ENCODE assay signal across 2 cellular contexts in the genomic region with DNA sequence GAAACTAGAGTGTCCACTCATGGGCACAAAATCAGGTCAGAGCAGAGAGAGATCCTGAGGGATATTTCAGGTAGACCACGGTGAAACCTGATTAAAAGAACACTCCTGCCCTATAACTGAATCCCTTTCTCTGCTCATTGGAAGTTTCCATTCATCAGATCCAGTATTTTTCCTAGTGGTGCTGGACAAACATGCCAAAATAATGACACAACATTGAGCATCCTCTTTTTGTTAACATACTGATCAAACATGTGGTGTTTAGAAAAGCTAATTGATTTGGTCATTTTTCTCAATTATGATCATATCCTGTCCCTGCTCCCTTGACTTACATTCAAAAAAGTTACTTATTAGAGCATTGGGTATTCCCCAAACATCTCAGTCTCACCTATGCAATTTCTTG.
TF ChIP-seq lines count a peak whose summit lies in the region.

No MANE protein-coding gene starts in this region.

TF ChIP-seq in SK-N-SH, 30 proteins besides CTCF, POLR2A, EP300 and RAD21 (continued from another document):
- TF ChIP-seq, protein P1, sequence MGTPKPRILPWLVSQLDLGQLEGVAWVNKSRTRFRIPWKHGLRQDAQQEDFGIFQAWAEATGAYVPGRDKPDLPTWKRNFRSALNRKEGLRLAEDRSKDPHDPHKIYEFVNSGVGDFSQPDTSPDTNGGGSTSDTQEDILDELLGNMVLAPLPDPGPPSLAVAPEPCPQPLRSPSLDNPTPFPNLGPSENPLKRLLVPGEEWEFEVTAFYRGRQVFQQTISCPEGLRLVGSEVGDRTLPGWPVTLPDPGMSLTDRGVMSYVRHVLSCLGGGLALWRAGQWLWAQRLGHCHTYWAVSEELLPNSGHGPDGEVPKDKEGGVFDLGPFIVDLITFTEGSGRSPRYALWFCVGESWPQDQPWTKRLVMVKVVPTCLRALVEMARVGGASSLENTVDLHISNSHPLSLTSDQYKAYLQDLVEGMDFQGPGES (IDR thresholded peaks at IDR 0.05; ENCODE audit: low read depth, low read length), result no peak
- TF ChIP-seq, protein P2, sequence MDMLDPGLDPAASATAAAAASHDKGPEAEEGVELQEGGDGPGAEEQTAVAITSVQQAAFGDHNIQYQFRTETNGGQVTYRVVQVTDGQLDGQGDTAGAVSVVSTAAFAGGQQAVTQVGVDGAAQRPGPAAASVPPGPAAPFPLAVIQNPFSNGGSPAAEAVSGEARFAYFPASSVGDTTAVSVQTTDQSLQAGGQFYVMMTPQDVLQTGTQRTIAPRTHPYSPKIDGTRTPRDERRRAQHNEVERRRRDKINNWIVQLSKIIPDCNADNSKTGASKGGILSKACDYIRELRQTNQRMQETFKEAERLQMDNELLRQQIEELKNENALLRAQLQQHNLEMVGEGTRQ (IDR thresholded peaks at IDR 0.05; ENCODE audit: borderline replicate concordance, low read depth, low read length), result no peak
TF ChIP-seq in SK-N-SH: peak in this region for 0.

TF ChIP-seq in SK-N-SH treated with all-trans-retinoic acid at 6 μM for 48 hours, 23 proteins besides CTCF, POLR2A, EP300 and RAD21 (continued from another document):
- TF ChIP-seq, protein P3, sequence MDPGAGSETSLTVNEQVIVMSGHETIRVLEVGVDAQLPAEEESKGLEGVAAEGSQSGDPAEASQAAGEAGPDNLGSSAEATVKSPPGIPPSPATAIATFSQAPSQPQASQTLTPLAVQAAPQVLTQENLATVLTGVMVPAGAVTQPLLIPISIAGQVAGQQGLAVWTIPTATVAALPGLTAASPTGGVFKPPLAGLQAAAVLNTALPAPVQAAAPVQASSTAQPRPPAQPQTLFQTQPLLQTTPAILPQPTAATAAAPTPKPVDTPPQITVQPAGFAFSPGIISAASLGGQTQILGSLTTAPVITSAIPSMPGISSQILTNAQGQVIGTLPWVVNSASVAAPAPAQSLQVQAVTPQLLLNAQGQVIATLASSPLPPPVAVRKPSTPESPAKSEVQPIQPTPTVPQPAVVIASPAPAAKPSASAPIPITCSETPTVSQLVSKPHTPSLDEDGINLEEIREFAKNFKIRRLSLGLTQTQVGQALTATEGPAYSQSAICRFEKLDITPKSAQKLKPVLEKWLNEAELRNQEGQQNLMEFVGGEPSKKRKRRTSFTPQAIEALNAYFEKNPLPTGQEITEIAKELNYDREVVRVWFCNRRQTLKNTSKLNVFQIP (CRISPR knock-in tag; IDR thresholded peaks at IDR 0.05; ENCODE audit: borderline replicate concordance, low read depth), result no peak
- TF ChIP-seq OSR1 (CRISPR knock-in tag; IDR thresholded peaks at IDR 0.05) (no peak), GLIS3 (CRISPR knock-in tag; IDR thresholded peaks at IDR 0.05) (no peak), ZC3H10 (CRISPR knock-in tag; IDR thresholded peaks at IDR 0.05) (no peak), TOX (CRISPR knock-in tag; IDR thresholded peaks at IDR 0.05; ENCODE audit: borderline replicate concordance) (no peak), ESRRG (CRISPR knock-in tag; IDR thresholded peaks at IDR 0.05) (no peak), PPARA (CRISPR knock-in tag; IDR thresholded peaks at IDR 0.05; ENCODE audit: borderline replicate concordance) (no peak)
- TF ChIP-seq, protein P4, sequence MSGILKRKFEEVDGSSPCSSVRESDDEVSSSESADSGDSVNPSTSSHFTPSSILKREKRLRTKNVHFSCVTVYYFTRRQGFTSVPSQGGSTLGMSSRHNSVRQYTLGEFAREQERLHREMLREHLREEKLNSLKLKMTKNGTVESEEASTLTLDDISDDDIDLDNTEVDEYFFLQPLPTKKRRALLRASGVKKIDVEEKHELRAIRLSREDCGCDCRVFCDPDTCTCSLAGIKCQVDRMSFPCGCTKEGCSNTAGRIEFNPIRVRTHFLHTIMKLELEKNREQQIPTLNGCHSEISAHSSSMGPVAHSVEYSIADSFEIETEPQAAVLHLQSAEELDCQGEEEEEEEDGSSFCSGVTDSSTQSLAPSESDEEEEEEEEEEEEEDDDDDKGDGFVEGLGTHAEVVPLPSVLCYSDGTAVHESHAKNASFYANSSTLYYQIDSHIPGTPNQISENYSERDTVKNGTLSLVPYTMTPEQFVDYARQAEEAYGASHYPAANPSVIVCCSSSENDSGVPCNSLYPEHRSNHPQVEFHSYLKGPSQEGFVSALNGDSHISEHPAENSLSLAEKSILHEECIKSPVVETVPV (CRISPR knock-in tag; IDR thresholded peaks at IDR 0.05), result no peak
